In the genomic region with DNA sequence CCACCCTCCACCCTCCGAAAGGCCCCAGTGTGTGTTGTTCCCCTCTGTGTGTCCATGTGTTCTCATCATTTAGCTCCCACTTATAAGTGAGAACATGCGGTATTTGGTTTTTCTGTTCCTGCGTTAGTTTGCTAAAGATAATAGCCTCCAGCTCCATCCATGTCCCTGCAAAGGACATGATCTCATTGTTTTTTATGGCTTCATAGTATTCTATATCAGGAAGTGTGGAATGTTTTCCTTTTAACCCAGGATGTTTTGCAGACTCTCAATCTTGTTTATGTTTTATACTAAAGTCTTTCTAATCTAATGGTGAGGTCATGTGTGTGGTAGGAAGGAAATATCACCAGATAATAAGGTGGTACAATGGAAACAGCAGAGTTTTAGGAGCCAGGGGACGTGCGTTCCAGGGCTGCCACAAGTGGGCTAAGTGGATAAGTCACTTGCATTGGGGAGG, we compare ENCODE assay signal across 1 cellular context.
A peak's percentile ranks its signal among the peaks of the same experiment; 100 is the strongest.
TF ChIP-seq lines count a peak whose summit lies in the region.

No MANE protein-coding gene starts in this region.

TF ChIP-seq in HEK293, 187 proteins besides CTCF, POLR2A, EP300 and RAD21 (continued from another document):
- TF ChIP-seq HIC1 (tag by site-specific recombination; IDR thresholded peaks at IDR 0.05) (peak; percentile 77), ZNF639 (tag by site-specific recombination; IDR thresholded peaks at IDR 0.05) (peak; percentile 91), OVOL3 (tag by site-specific recombination; IDR thresholded peaks at IDR 0.05) (peak; percentile 50), ZBTB20 (tag by site-specific recombination; IDR thresholded peaks at IDR 0.05) (peak; percentile 45; the same call in 1 of the 2 replicates), ZNF664 (tag by site-specific recombination; IDR thresholded peaks at IDR 0.05) (peak; percentile 53; the same call in 1 of the 2 replicates), BCL11A (tag by site-specific recombination; IDR thresholded peaks at IDR 0.05; ENCODE audit: low read depth) (peak; percentile 59; the same call in 1 of the 2 replicates), ZBTB11 (tag by site-specific recombination; conservative IDR thresholded peaks at IDR 0.05; ENCODE audit: low read depth) (peak; percentile 86), SP7 (tag by site-specific recombination; IDR thresholded peaks at IDR 0.05) (peak; percentile 83), INSM2 (tag by site-specific recombination; IDR thresholded peaks at IDR 0.05) (peak; percentile 83), FEZF1 (tag by site-specific recombination; IDR thresholded peaks at IDR 0.05) (peak; percentile 53)
- TF ChIP-seq, protein P1, sequence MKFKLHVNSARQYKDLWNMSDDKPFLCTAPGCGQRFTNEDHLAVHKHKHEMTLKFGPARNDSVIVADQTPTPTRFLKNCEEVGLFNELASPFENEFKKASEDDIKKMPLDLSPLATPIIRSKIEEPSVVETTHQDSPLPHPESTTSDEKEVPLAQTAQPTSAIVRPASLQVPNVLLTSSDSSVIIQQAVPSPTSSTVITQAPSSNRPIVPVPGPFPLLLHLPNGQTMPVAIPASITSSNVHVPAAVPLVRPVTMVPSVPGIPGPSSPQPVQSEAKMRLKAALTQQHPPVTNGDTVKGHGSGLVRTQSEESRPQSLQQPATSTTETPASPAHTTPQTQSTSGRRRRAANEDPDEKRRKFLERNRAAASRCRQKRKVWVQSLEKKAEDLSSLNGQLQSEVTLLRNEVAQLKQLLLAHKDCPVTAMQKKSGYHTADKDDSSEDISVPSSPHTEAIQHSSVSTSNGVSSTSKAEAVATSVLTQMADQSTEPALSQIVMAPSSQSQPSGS (tag by site-specific recombination; IDR thresholded peaks at IDR 0.05; ENCODE audit: low read depth): peak; percentile 79
- TF ChIP-seq, protein P2, sequence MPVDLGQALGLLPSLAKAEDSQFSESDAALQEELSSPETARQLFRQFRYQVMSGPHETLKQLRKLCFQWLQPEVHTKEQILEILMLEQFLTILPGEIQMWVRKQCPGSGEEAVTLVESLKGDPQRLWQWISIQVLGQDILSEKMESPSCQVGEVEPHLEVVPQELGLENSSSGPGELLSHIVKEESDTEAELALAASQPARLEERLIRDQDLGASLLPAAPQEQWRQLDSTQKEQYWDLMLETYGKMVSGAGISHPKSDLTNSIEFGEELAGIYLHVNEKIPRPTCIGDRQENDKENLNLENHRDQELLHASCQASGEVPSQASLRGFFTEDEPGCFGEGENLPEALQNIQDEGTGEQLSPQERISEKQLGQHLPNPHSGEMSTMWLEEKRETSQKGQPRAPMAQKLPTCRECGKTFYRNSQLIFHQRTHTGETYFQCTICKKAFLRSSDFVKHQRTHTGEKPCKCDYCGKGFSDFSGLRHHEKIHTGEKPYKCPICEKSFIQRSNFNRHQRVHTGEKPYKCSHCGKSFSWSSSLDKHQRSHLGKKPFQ (tag by site-specific recombination; IDR thresholded peaks at IDR 0.05): 0 out of 2 replicates have a peak, but pooled peaks have one; percentile 20
TF ChIP-seq in HEK293: peak in this region for 38; not testable (repeated sequence) for 149.
